ENCODE assay signal across 20 cellular contexts in the genomic region with DNA sequence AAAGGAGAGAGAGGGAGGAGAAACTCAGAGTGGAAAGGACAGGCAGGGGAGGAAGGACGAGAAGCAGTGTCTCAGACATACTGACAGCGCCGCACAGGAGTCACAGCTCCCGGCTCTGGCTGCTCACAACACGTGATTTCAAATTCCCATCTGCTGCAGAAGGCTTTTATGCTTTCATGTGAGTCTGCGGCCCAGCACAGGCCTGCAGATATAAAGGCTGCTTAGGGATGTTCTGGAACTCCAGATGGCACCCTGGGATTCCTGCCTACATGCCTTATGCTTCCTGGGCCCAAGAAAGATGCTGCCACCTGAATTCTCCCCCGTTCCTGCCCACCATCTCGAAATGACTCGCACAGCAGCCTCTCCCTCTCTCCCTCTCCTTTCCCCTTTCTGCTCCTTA.
A peak's percentile ranks its signal among the peaks of the same experiment; 100 is the strongest.
DNase-seq lines count a peak whose midpoint lies in the region; TF ChIP-seq lines count a peak whose summit lies in the region.
"Had no signal": no experiment of that assay in that cellular context is flagged by ENCODE, and none has a peak within 500 bp of the region (broad histone marks: within the 10 kb centered on the region; RNA-seq: fewer than 3 reads in every experiment).

No MANE protein-coding gene starts in this region.

- no peaks in the 10 kb centered on the region for H3K27me3 ChIP-seq in effector memory CD4-positive, alpha-beta T cell (replicated peaks; ENCODE audit: control insufficient read depth, insufficient read depth, low read length, poor library complexity, severe bottlenecking)
- H3K27me3 ChIP-seq in ovary: no peaks in the 10 kb centered on the region
- H3K27me3 ChIP-seq: vagina had no signal

- TF ChIP-seq EP300 in ovary (IDR thresholded peaks at IDR 0.05): no peak

- no peak for TF ChIP-seq POLR2A in ovary (IDR thresholded peaks at IDR 0.05)

- H3K9me3 ChIP-seq in effector memory CD4-positive, alpha-beta T cell (ENCODE audit: control insufficient read depth, low read length): no peaks in the 10 kb centered on the region
- no peaks in the 10 kb centered on the region for H3K9me3 ChIP-seq in ovary
- H3K9me3 ChIP-seq: lower lobe of right lung, stomach, vagina had no signal

- 87 to 93% (median 89%) methylated on average over 9 of the region's 9 CpGs for WGBS in ovary, 3 donors

- intact Hi-C loops in ovary (cut with DNase I): no loop called here

- H3K4me1 ChIP-seq in effector memory CD4-positive, alpha-beta T cell (ENCODE audit: control insufficient read depth, insufficient read depth, low read length, poor library complexity, severe bottlenecking): no peaks in the 10 kb centered on the region
- H3K4me1 ChIP-seq in ovary (ENCODE audit: insufficient read depth): no peaks in the 10 kb centered on the region
- H3K4me1 ChIP-seq: lower lobe of right lung, stomach, vagina had no signal

- no peaks in the 10 kb centered on the region for H3K36me3 ChIP-seq in effector memory CD4-positive, alpha-beta T cell (ENCODE audit: control insufficient read depth, insufficient read depth, low read length)
- no peaks in the 10 kb centered on the region for H3K36me3 ChIP-seq in ovary
- H3K36me3 ChIP-seq: lower lobe of right lung, stomach, vagina had no signal

- H3K4me3 ChIP-seq in foreskin fibroblast (ENCODE audit: low read depth in 1 of 2, low read length in 2 of 2): no peak overlapping the region
- H3K4me3 ChIP-seq in effector memory CD4-positive, alpha-beta T cell (ENCODE audit: insufficient read depth, low read depth, low read length, poor library complexity, severe bottlenecking): no peak overlapping the region
- no peak overlapping the region for H3K4me3 ChIP-seq in ovary
- H3K4me3 ChIP-seq: K562, lower lobe of right lung, stomach, vagina had no signal

- DNase-seq in DMS 273 treated with DMSO at 0.1 percent for 48 hours (lab: John Stamatoyannopoulos, UW) (peak; percentile 55), amygdala (lab: John Stamatoyannopoulos, UW) (peak in 47 of 56 donors; percentile 6 to 82 (median 48)), foreskin fibroblast (peak; percentile 25 to 32), occipital lobe (lab: John Stamatoyannopoulos, UW) (peak; percentile 74), NCI-H345 treated with DMSO at 0.1 percent for 48 hours (lab: John Stamatoyannopoulos, UW; ENCODE audit: unreplicated experiment) (no peak), DMS53 treated with DMSO at 0.1 percent for 48 hours (lab: John Stamatoyannopoulos, UW; ENCODE audit: unreplicated experiment) (no peak), ovary (no peak)
- DNase-seq in effector memory CD4-positive, alpha-beta T cell: no peak
- DNase-seq: activated CD4-positive, alpha-beta T cell treated with anti-CD3 and anti-CD28 coated beads for 4 hours; activated naive CD8-positive, alpha-beta T cell treated with anti-CD3 and anti-CD28 coated beads, Interleukin-2, amount 10 ng/mL, durations not matched to agents 7 days and 5 days; DMS79 treated with DMSO at 0.1 percent for 48 hours; immature natural killer cell; lower lobe of right lung; naive B cell; NCI-H2029; NCI-H510A; stimulated activated CD4-positive, alpha-beta T cell treated with anti-CD3 and anti-CD28 coated beads, Interleukin-2, amount 100 ng/mL, for 48 hours; stomach had no signal

- TF ChIP-seq CTCF in foreskin fibroblast (IDR thresholded peaks at IDR 0.05; ENCODE audit: low read depth, low read length) (no peak), ovary (IDR thresholded peaks at IDR 0.05) (no peak)

- no peak overlapping the region for H3K27ac ChIP-seq in effector memory CD4-positive, alpha-beta T cell (ENCODE audit: insufficient read depth, low read length, poor library complexity, severe bottlenecking)
- no peak overlapping the region for H3K27ac ChIP-seq in ovary
- H3K27ac ChIP-seq: lower lobe of right lung, stomach, vagina had no signal

Comparison
In these comparisons a context has a peak if more than half of its experiments do, and no peak if none do; other contexts are left out.
1. DNase-seq: peak in DMS 273 treated with DMSO at 0.1 percent for 48 hours (single experiment), amygdala (47 of 56), foreskin fibroblast (2 of 2) and occipital lobe (single experiment); none in effector memory CD4-positive, alpha-beta T cell (0 of 3), NCI-H345 treated with DMSO at 0.1 percent for 48 hours (single experiment), DMS53 treated with DMSO at 0.1 percent for 48 hours (single experiment) and ovary (0 of 5).